Comparison of ENCODE assay signal across 1 cellular context in the genomic region with DNA sequence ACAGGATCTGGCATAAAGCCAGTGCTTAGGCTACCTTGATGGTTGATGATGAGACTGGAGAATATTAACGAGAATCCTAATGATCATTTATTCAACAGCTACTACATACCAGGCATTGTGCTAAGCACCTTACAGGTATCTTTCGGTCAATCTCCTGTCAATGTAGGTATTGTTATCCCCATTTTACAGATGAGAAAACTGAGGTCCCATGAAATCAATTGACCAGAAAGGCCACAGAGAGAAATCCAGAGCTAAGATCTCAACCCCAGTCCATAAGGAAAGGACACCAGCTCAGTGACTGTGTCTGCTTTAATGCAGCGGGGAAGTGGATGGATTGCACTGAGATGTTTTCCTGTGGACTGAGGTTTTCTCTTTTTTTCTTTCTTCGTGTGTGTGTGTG.
TF ChIP-seq lines count a peak whose summit lies in the region.

No MANE protein-coding gene starts in this region.

TF ChIP-seq in K562, 482 proteins besides CTCF, POLR2A, EP300 and RAD21 (continued from another document):
- TF ChIP-seq, protein P1, sequence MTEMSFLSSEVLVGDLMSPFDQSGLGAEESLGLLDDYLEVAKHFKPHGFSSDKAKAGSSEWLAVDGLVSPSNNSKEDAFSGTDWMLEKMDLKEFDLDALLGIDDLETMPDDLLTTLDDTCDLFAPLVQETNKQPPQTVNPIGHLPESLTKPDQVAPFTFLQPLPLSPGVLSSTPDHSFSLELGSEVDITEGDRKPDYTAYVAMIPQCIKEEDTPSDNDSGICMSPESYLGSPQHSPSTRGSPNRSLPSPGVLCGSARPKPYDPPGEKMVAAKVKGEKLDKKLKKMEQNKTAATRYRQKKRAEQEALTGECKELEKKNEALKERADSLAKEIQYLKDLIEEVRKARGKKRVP (CRISPR knock-in tag; IDR thresholded peaks at IDR 0.05), result no peak
- no peak for TF ChIP-seq ELK3 (CRISPR knock-in tag; IDR thresholded peaks at IDR 0.05)
